ENCODE assay signal across 10 cellular contexts in genomic region chr7:120052884-120053382, GRCh38.
A peak's percentile ranks its signal among the peaks of the same experiment; 100 is the strongest.
DNase-seq lines count a peak whose midpoint lies in the region; TF ChIP-seq lines count a peak whose summit lies in the region.
"Had no signal": no experiment of that assay in that cellular context is flagged by ENCODE, and none has a peak within 500 bp of the region (broad histone marks: within the 10 kb centered on the region; RNA-seq: fewer than 3 reads in every experiment).

No MANE protein-coding gene starts in this region.

- H3K9me3 ChIP-seq in esophagus muscularis mucosa: no peaks in the 10 kb centered on the region
- no peaks in the 10 kb centered on the region for H3K9me3 ChIP-seq in ascending aorta

- WGBS in esophagus muscularis mucosa: 64% methylated on average over 9 of the region's 9 CpGs

- H3K4me3 ChIP-seq in esophagus muscularis mucosa (no peak overlapping the region), ascending aorta (no peak overlapping the region)

- DNase-seq in AG20443 (ENCODE audit: low spot score) (peak; percentile 31), NOMO-1 treated with DMSO at 0.1 percent for 48 hours (lab: John Stamatoyannopoulos, UW; ENCODE audit: unreplicated experiment) (peak; percentile 63), esophagus muscularis mucosa (ENCODE audit: extremely low spot score) (no peak), non-pigmented ciliary epithelial cell (ENCODE audit: low read depth) (peak; percentile 89), NCI-H748 treated with DMSO at 0.1 percent for 48 hours (lab: John Stamatoyannopoulos, UW) (no peak), globus pallidus (ENCODE audit: low spot score) (no peak), iPS-NIHi11 (ENCODE audit: low spot score) (no peak), ascending aorta (ENCODE audit: low spot score in 2 of 2) (no peak)
- DNase-seq: activated CD8-positive, alpha-beta memory T cell treated with anti-CD3 and anti-CD28 coated beads, Interleukin-2, amount 50 U/mL, for 48 hours; CD8-positive, alpha-beta memory T cell had no signal

- TF ChIP-seq EP300 in esophagus muscularis mucosa (IDR thresholded peaks at IDR 0.05): no peak

- H3K36me3 ChIP-seq in esophagus muscularis mucosa (no peaks in the 10 kb centered on the region), ascending aorta (no peaks in the 10 kb centered on the region)

- H3K27ac ChIP-seq in esophagus muscularis mucosa (replicated peaks in 1 of 4): peak overlapping the region in 3 of 4 donors; percentile 33 to 54 (median 52)
- H3K27ac ChIP-seq in ascending aorta: no peak overlapping the region

- no peak for TF ChIP-seq POLR2A in esophagus muscularis mucosa (IDR thresholded peaks at IDR 0.05; ENCODE audit: low read depth)

- TF ChIP-seq CTCF in esophagus muscularis mucosa (IDR thresholded peaks at IDR 0.05) (no peak), ascending aorta (IDR thresholded peaks at IDR 0.05) (no peak)

- H3K4me1 ChIP-seq in esophagus muscularis mucosa (no peaks in the 10 kb centered on the region), ascending aorta (no peaks in the 10 kb centered on the region)

- no peaks in the 10 kb centered on the region for H3K27me3 ChIP-seq in esophagus muscularis mucosa
- H3K27me3 ChIP-seq in ascending aorta: no peaks in the 10 kb centered on the region

- intact Hi-C loops in esophagus muscularis mucosa (cut with DNase I) (no loop called here), ascending aorta (cut with DNase I) (no loop called here)

Comparison
In these comparisons a context has a peak if more than half of its experiments do, and no peak if none do; other contexts are left out.
1. DNase-seq: peak in AG20443 (single experiment), NOMO-1 treated with DMSO at 0.1 percent for 48 hours (single experiment) and non-pigmented ciliary epithelial cell (single experiment); none in esophagus muscularis mucosa (single experiment), NCI-H748 treated with DMSO at 0.1 percent for 48 hours (single experiment), globus pallidus (single experiment), iPS-NIHi11 (single experiment) and ascending aorta (0 of 2).
2. H3K27ac ChIP-seq: peak in esophagus muscularis mucosa (3 of 4); none in ascending aorta (0 of 2).